Comparison of ENCODE assay signal across 1 cellular context in genomic region chr1:174999216-174999925, GRCh38.
A peak's percentile ranks its signal among the peaks of the same experiment; 100 is the strongest.
TF ChIP-seq lines count a peak whose summit lies in the region.

No MANE protein-coding gene starts in this region.

TF ChIP-seq in H1, 55 proteins besides CTCF, POLR2A, EP300 and RAD21 (continued from another document):
- TF ChIP-seq CHD7 (IDR thresholded peaks at IDR 0.05; ENCODE audit: insufficient replicate concordance, low read length) (no peak), TAF7 (optimal IDR thresholded peaks at IDR 0.05; ENCODE audit: borderline replicate concordance, low read depth, low read length) (peak; percentile 51), GTF2F1 (IDR thresholded peaks at IDR 0.05; ENCODE audit: borderline replicate concordance, low read depth, low read length) (0 out of 2 replicates have a peak, but pooled peaks have one; percentile 29), SIX5 (IDR thresholded peaks at IDR 0.05; ENCODE audit: low read depth, low read length) (no peak), MAX (IDR thresholded peaks at IDR 0.05) (peak; percentile 71), CTBP2 (IDR thresholded peaks at IDR 0.05; ENCODE audit: borderline replicate concordance, insufficient read depth, insufficient read length, low read length) (no peak), HDAC2 (IDR thresholded peaks at IDR 0.05; ENCODE audit: borderline replicate concordance in 1 of 2, low read depth in 2 of 2, low read length in 2 of 2) (0 out of 4 replicates have a peak, but pooled peaks of 1 of the 2 experiments have one; percentile 14), PHF8 (conservative IDR thresholded peaks at IDR 0.05; ENCODE audit: low read depth, low read length) (peak; percentile 98), CBX8 (IDR thresholded peaks at IDR 0.05; ENCODE audit: borderline replicate concordance, low read depth, low read length) (no peak), SP2 (IDR thresholded peaks at IDR 0.05; ENCODE audit: low read length) (peak; percentile 97), BRCA1 (IDR thresholded peaks at IDR 0.05; ENCODE audit: low read depth, low read length) (peak; percentile 68), TBP (IDR thresholded peaks at IDR 0.05; ENCODE audit: low read depth, low read length) (peak; percentile 88), SUZ12 (IDR thresholded peaks at IDR 0.05; ENCODE audit: low read length) (no peak), ATF2 (IDR thresholded peaks at IDR 0.05; ENCODE audit: low read length) (peak; percentile 96; the same call in 1 of the 2 replicates), CEBPB (IDR thresholded peaks at IDR 0.05; ENCODE audit: low read depth, low read length) (no peak; the same call in 1 of the 2 replicates), ASH2L (IDR thresholded peaks at IDR 0.05; ENCODE audit: low read length) (peak; percentile 99), GABPA (IDR thresholded peaks at IDR 0.05; ENCODE audit: borderline replicate concordance, insufficient read depth, low read length) (peak; percentile 88; the same call in 1 of the 2 replicates), CHD2 (IDR thresholded peaks at IDR 0.05; ENCODE audit: low read length) (peak; percentile 88), KDM4A (IDR thresholded peaks at IDR 0.05; ENCODE audit: low read depth, low read length, severe bottlenecking) (peak; percentile 75), HDAC6 (IDR thresholded peaks at IDR 0.05; ENCODE audit: low read depth, low read length) (no peak), MAFK (IDR thresholded peaks at IDR 0.05; ENCODE audit: low read depth, low read length) (no peak), FOSL1 (IDR thresholded peaks at IDR 0.05; ENCODE audit: insufficient read depth, low read depth, low read length) (no peak), CHD1 (IDR thresholded peaks at IDR 0.05; ENCODE audit: low read depth, low read length) (no peak; the same call in 1 of the 2 replicates), CREB1 (IDR thresholded peaks at IDR 0.05) (peak; percentile 99), RXRA (IDR thresholded peaks at IDR 0.05; ENCODE audit: insufficient read depth, low read depth, low read length) (no peak), YY1 (IDR thresholded peaks at IDR 0.05; ENCODE audit: low read depth, low read length) (peak; percentile 98), USF2 (IDR thresholded peaks at IDR 0.05; ENCODE audit: low read length) (peak; percentile 90), SIRT6 (IDR thresholded peaks at IDR 0.05; ENCODE audit: low read length) (no peak), POLR2AphosphoS5 (IDR thresholded peaks at IDR 0.05; ENCODE audit: low read depth, low read length) (peak; percentile 93), ATF3 (IDR thresholded peaks at IDR 0.05; ENCODE audit: insufficient read depth, low read depth, low read length) (peak; percentile 81), JUN (IDR thresholded peaks at IDR 0.05; ENCODE audit: low read depth, low read length) (no peak), NANOG (IDR thresholded peaks at IDR 0.05; ENCODE audit: insufficient read depth, low read depth, low read length, poor library complexity, severe bottlenecking) (no peak), BCL11A (IDR thresholded peaks at IDR 0.05; ENCODE audit: low read depth in 2 of 2, low read length in 2 of 2) (no peak), BACH1 (IDR thresholded peaks at IDR 0.05; ENCODE audit: low read length) (no peak), POU5F1 (IDR thresholded peaks at IDR 0.05; ENCODE audit: low read depth, low read length) (no peak), KDM1A (IDR thresholded peaks at IDR 0.05; ENCODE audit: borderline replicate concordance, low read length) (no peak), KDM5A (IDR thresholded peaks at IDR 0.05; ENCODE audit: low read length) (0 out of 2 replicates have a peak, but pooled peaks have one; percentile 53), CBX5 (IDR thresholded peaks at IDR 0.05; ENCODE audit: low read depth, low read length) (no peak), SAP30 (IDR thresholded peaks at IDR 0.05; ENCODE audit: insufficient read depth, insufficient replicate concordance, low read length) (no peak), JUND (IDR thresholded peaks at IDR 0.05; ENCODE audit: low read length) (0 out of 2 replicates have a peak, but pooled peaks have one; percentile 55), SP4 (IDR thresholded peaks at IDR 0.05; ENCODE audit: low read length) (peak; percentile 72; the same call in 1 of the 2 replicates), NRF1 (IDR thresholded peaks at IDR 0.05; ENCODE audit: low read depth, low read length) (peak; percentile 91), ZNF274 (IDR thresholded peaks at IDR 0.05; ENCODE audit: borderline replicate concordance, extremely low read depth, low read length) (no peak), RNF2 (IDR thresholded peaks at IDR 0.05; ENCODE audit: borderline replicate concordance, low read depth, low read length, missing control alignments, poor library complexity, severe bottlenecking) (no peak)
